ENCODE assay signal across 29 cellular contexts in the genomic region with DNA sequence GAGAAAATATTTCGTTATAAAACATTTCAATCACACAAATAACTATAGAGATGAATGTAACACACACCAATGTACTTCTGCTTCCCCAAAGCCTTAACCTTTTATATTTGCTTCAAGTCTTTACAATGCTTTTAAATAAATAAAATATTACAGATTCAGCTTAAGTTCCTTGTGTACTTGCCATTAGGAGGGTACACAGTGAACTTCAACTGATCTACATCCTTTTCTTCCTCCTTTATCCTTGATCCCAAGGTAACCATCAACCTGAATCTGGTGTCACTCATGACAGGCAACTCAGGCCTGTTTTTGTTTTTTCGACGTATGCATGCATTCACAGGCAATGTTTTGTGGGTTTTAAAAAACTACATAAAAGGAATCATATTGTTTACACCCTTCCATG.
"Had no signal": no experiment of that assay in that cellular context is flagged by ENCODE, and none has a peak within 500 bp of the region (broad histone marks: within the 10 kb centered on the region; RNA-seq: fewer than 3 reads in every experiment).

No MANE protein-coding gene starts in this region.

- DNase-seq: colonic mucosa; cortex of kidney; dermis blood vessel endothelial cell; dorsolateral prefrontal cortex; effector CD4-positive, alpha-beta T cell; effector CD8-positive, alpha-beta T cell; effector memory CD4-positive, alpha-beta T cell; effector memory CD8-positive, alpha-beta T cell; endodermal cell; erythroblast; esophagus squamous epithelium; foreskin fibroblast; foreskin keratinocyte; foreskin melanocyte; gastrocnemius medialis; glutamatergic neuron; head of caudate nucleus; heart left ventricle; heart right ventricle had no signal

- FAIRE-seq: colon, endometrium, endothelial cell of umbilical vein, frontal cortex had no signal

- H3K4me3 Mint-ChIP-seq: dendritic cell treated with granulocyte-macrophage colony-stimulating factor and Interleukin-4, amounts not matched to agents 40 ng/mL and 50 ng/mL, for 4 days; effector memory CD8-positive, alpha-beta T cell; endodermal cell had no signal

- H3K27me3 ChIP-seq: colonic mucosa, dorsolateral prefrontal cortex, esophagus muscularis mucosa, esophagus squamous epithelium, foreskin keratinocyte, gastrocnemius medialis, gastroesophageal sphincter, heart left ventricle, heart right ventricle had no signal

- H3K27ac ChIP-seq: colonic mucosa, coronary artery, dorsolateral prefrontal cortex, epithelial cell of prostate, esophagus muscularis mucosa, esophagus squamous epithelium, foreskin keratinocyte, gastrocnemius medialis, gastroesophageal sphincter, heart left ventricle, heart right ventricle had no signal

- H3K9me3 ChIP-seq: colonic mucosa, esophagus muscularis mucosa, esophagus squamous epithelium, gastrocnemius medialis, gastroesophageal sphincter, heart left ventricle, heart right ventricle had no signal

- H3K27ac Mint-ChIP-seq: dendritic cell treated with granulocyte-macrophage colony-stimulating factor and Interleukin-4, amounts not matched to agents 40 ng/mL and 50 ng/mL, for 4 days; effector memory CD8-positive, alpha-beta T cell; endodermal cell had no signal

- H3K36me3 ChIP-seq: colonic mucosa, esophagus muscularis mucosa, esophagus squamous epithelium, gastrocnemius medialis, gastroesophageal sphincter, heart left ventricle, heart right ventricle had no signal

- H3K4me1 ChIP-seq: colonic mucosa, esophagus muscularis mucosa, gastrocnemius medialis had no signal

- H3K9me3 Mint-ChIP-seq: dendritic cell treated with granulocyte-macrophage colony-stimulating factor and Interleukin-4, amounts not matched to agents 40 ng/mL and 50 ng/mL, for 4 days; effector memory CD8-positive, alpha-beta T cell; endodermal cell had no signal

- H3K4me3 ChIP-seq: colonic mucosa, coronary artery, dorsolateral prefrontal cortex, esophagus muscularis mucosa, esophagus squamous epithelium, gastrocnemius medialis, gastroesophageal sphincter, heart left ventricle, heart right ventricle had no signal

- ATAC-seq: effector memory CD8-positive, alpha-beta T cell; esophagus mucosa; foreskin keratinocyte; gastrocnemius medialis; gastroesophageal sphincter had no signal
